Comparison of ENCODE assay signal across 25 cellular contexts in genomic region chr3:123893012-123893411, GRCh38.
"Had no signal": no experiment of that assay in that cellular context is flagged by ENCODE, and none has a peak within 500 bp of the region (broad histone marks: within the 10 kb centered on the region; RNA-seq: fewer than 3 reads in every experiment).

No MANE protein-coding gene starts in this region.

- ATAC-seq: effector memory CD8-positive, alpha-beta T cell; esophagus mucosa; foreskin keratinocyte; gastrocnemius medialis; gastroesophageal sphincter; heart left ventricle had no signal

- H3K4me1 ChIP-seq: colonic mucosa, esophagus muscularis mucosa, foreskin keratinocyte, gastrocnemius medialis, gastroesophageal sphincter, heart left ventricle had no signal

- DNase-seq: colonic mucosa; cortex of kidney; dermis blood vessel endothelial cell; dorsolateral prefrontal cortex; effector CD4-positive, alpha-beta T cell; effector CD8-positive, alpha-beta T cell; effector memory CD4-positive, alpha-beta T cell; effector memory CD8-positive, alpha-beta T cell; endodermal cell; erythroblast; foreskin fibroblast; foreskin keratinocyte; foreskin melanocyte; gastrocnemius medialis; glutamatergic neuron; head of caudate nucleus; heart left ventricle had no signal

- H3K4me3 ChIP-seq: colonic mucosa, coronary artery, dorsolateral prefrontal cortex, esophagus muscularis mucosa, gastrocnemius medialis, gastroesophageal sphincter, heart left ventricle had no signal

- H3K27ac ChIP-seq: colonic mucosa, coronary artery, dorsolateral prefrontal cortex, epithelial cell of prostate, esophagus muscularis mucosa, foreskin keratinocyte, gastrocnemius medialis, gastroesophageal sphincter, heart left ventricle had no signal

- H3K9me3 ChIP-seq: colonic mucosa, esophagus muscularis mucosa, gastrocnemius medialis had no signal

- FAIRE-seq: endometrium, endothelial cell of umbilical vein, frontal cortex had no signal

- H3K27me3 ChIP-seq: colonic mucosa, esophagus muscularis mucosa, gastrocnemius medialis, gastroesophageal sphincter, heart left ventricle had no signal

- H3K36me3 ChIP-seq: colonic mucosa, esophagus muscularis mucosa, gastrocnemius medialis, gastroesophageal sphincter, heart left ventricle had no signal
